In genomic region chr3:144109944-144110343, GRCh38 we compare ENCODE assay signal across 11 cellular contexts.
DNase-seq lines count a peak whose midpoint lies in the region; ATAC-seq, FAIRE-seq and TF ChIP-seq lines count a peak whose summit lies in the region.
"Had no signal": no experiment of that assay in that cellular context is flagged by ENCODE, and none has a peak within 500 bp of the region (broad histone marks: within the 10 kb centered on the region; RNA-seq: fewer than 3 reads in every experiment).

No MANE protein-coding gene starts in this region.

- no peak overlapping the region for H3K4me3 ChIP-seq in neural progenitor cell

- no peak overlapping the region for H3K4me2 ChIP-seq in neural progenitor cell

- H3K4me3 Mint-ChIP-seq in neural progenitor cell: no peak overlapping the region

- H3K36me3 Mint-ChIP-seq in neural progenitor cell: no peaks in the 10 kb centered on the region
- H3K36me3 Mint-ChIP-seq in activated naive CD4-positive, alpha-beta T cell treated with anti-CD3 and anti-CD28 coated beads, Interleukin-2, amount 50 U/mL, for 72 hours: no peaks in the 10 kb centered on the region

- H3K9ac ChIP-seq in neural progenitor cell: no peak overlapping the region

- no peak overlapping the region for H2AFZ ChIP-seq in neural progenitor cell (replicated peaks)

- no peaks in the 10 kb centered on the region for H3K9me3 ChIP-seq in neural progenitor cell (ENCODE audit: low read depth)

- in situ Hi-C loops in ACHN (cut with HindIII; ENCODE audit: low pct_ligation_motif_present, low pct_unique_long_range_greater_than_20kb, low sequenced_read_pairs): no loop called here

- H3F3A ChIP-seq in neural progenitor cell (ENCODE audit: low read depth): no peaks in the 10 kb centered on the region

- H3K36me3 ChIP-seq in neural progenitor cell: no peaks in the 10 kb centered on the region

- peaks cover 10% of the 10 kb centered on the region for H3K4me1 ChIP-seq in neural progenitor cell

- no peaks in the 10 kb centered on the region for H4K20me1 ChIP-seq in neural progenitor cell (ENCODE audit: low read depth)

- no peak for TF ChIP-seq CTCF in neural progenitor cell (IDR thresholded peaks at IDR 0.05)

- ATAC-seq in HG02623 (IDR thresholded peaks at IDR 0.05; ENCODE audit: unreplicated experiment): peak; percentile 99
- no peak for ATAC-seq in activated naive CD4-positive, alpha-beta T cell treated with anti-CD3 and anti-CD28 coated beads, Interleukin-2, amount 50 U/mL, for 72 hours

- H3K27me3 Mint-ChIP-seq in neural progenitor cell (ENCODE audit: insufficient read depth, low read depth): no peaks in the 10 kb centered on the region

- peak overlapping the region; percentile 36 for H3K27ac Mint-ChIP-seq in neural progenitor cell
- H3K27ac Mint-ChIP-seq in activated naive CD4-positive, alpha-beta T cell treated with anti-CD3 and anti-CD28 coated beads, Interleukin-2, amount 50 U/mL, for 72 hours: no peak overlapping the region

- H3K27me3 ChIP-seq in neural progenitor cell: no peaks in the 10 kb centered on the region

- no peaks in the 10 kb centered on the region for H3K9me3 Mint-ChIP-seq in neural progenitor cell
- no peaks in the 10 kb centered on the region for H3K9me3 Mint-ChIP-seq in activated naive CD4-positive, alpha-beta T cell treated with anti-CD3 and anti-CD28 coated beads, Interleukin-2, amount 50 U/mL, for 72 hours

- peaks cover 8% of the 10 kb centered on the region for H3K4me1 Mint-ChIP-seq in neural progenitor cell

- no peaks in the 10 kb centered on the region for H3K79me2 ChIP-seq in neural progenitor cell (ENCODE audit: low read depth)

- FAIRE-seq in GM19239 (lab: Jason Lieb, UNC): peak; percentile 28
- FAIRE-seq: colon had no signal

- peak; percentile 2 for DNase-seq in GM19239 (ENCODE audit: insufficient read length, low spot score)
- DNase-seq in M059J (ENCODE audit: low read depth): peak; percentile 44
- DNase-seq in neural progenitor cell (ENCODE audit: low spot score): no peak
- DNase-seq in activated naive CD4-positive, alpha-beta T cell treated with anti-CD3 and anti-CD28 coated beads, Interleukin-2, amount 50 U/mL, for 72 hours (ENCODE audit: low spot score in 2 of 2): no peak
- DNase-seq in NCI-H187 (lab: John Stamatoyannopoulos, UW): no peak
- no peak for DNase-seq in ACHN
- DNase-seq in mesenteric fat pad (ENCODE audit: low spot score): no peak
- DNase-seq: NCI-H1694; stimulated activated CD4-positive, alpha-beta T cell treated with anti-CD3 and anti-CD28 coated beads, Interleukin-1b, Interleukin-23, amount 100 ng/mL, for 48 hours had no signal

- no peak overlapping the region for H3K27ac ChIP-seq in neural progenitor cell

Comparison
In these comparisons a context has a peak if more than half of its experiments do, and no peak if none do; other contexts are left out.
1. DNase-seq: peak in GM19239 (single experiment) and M059J (single experiment); none in neural progenitor cell (single experiment), activated naive CD4-positive, alpha-beta T cell treated with anti-CD3 and anti-CD28 coated beads, Interleukin-2, amount 50 U/mL, for 72 hours (0 of 2), NCI-H187 (0 of 2), ACHN (single experiment) and mesenteric fat pad (single experiment).